1 cellular context compared by ENCODE assay signal in genomic region chr9:96937442-96937841, GRCh38.
TF ChIP-seq lines count a peak whose summit lies in the region.

No MANE protein-coding gene starts in this region.

TF ChIP-seq in K562, 482 proteins besides CTCF, POLR2A, EP300 and RAD21:
- TF ChIP-seq NFIC (IDR thresholded peaks at IDR 0.05) = peak; percentile 36
- peak; percentile 49 for TF ChIP-seq POLR2B (IDR thresholded peaks at IDR 0.05; ENCODE audit: low read depth, partially characterized antibody)
- 0 out of 2 replicates have a peak, but pooled peaks have one; percentile 23 for TF ChIP-seq HBP1 (CRISPR knock-in tag; IDR thresholded peaks at IDR 0.05)
- peak; percentile 65 for TF ChIP-seq SUPT5H (IDR thresholded peaks at IDR 0.05)
- peak; percentile 76; the same call in 1 of the 2 replicates for TF ChIP-seq THRB (CRISPR knock-in tag; conservative IDR thresholded peaks at IDR 0.05)
